ENCODE assay signal across 1 cellular context in the genomic region with DNA sequence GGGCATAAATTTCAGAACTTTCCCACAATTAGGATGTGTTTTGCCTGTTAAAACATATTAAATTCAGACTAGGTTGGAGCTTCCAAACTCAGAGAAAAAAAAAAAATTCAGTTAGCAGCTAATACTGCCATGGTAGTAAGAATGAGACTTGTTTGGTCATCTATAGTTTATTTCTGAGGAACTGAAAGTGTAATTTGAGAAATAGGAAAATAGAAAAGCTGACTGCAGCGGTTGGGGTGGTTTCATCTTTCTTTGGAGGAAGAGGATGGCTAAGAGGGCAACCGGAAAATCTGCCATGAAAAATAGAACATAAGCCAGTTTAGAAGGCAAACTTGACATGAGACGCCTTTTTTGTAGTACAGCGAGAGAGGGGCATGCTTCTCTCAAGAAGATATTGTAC.
A peak's percentile ranks its signal among the peaks of the same experiment; 100 is the strongest.
TF ChIP-seq lines count a peak whose summit lies in the region.

No MANE protein-coding gene starts in this region.

TF ChIP-seq in GM12878, 131 proteins besides CTCF, POLR2A, EP300 and RAD21 (continued from another document):
- TF ChIP-seq, protein P1, sequence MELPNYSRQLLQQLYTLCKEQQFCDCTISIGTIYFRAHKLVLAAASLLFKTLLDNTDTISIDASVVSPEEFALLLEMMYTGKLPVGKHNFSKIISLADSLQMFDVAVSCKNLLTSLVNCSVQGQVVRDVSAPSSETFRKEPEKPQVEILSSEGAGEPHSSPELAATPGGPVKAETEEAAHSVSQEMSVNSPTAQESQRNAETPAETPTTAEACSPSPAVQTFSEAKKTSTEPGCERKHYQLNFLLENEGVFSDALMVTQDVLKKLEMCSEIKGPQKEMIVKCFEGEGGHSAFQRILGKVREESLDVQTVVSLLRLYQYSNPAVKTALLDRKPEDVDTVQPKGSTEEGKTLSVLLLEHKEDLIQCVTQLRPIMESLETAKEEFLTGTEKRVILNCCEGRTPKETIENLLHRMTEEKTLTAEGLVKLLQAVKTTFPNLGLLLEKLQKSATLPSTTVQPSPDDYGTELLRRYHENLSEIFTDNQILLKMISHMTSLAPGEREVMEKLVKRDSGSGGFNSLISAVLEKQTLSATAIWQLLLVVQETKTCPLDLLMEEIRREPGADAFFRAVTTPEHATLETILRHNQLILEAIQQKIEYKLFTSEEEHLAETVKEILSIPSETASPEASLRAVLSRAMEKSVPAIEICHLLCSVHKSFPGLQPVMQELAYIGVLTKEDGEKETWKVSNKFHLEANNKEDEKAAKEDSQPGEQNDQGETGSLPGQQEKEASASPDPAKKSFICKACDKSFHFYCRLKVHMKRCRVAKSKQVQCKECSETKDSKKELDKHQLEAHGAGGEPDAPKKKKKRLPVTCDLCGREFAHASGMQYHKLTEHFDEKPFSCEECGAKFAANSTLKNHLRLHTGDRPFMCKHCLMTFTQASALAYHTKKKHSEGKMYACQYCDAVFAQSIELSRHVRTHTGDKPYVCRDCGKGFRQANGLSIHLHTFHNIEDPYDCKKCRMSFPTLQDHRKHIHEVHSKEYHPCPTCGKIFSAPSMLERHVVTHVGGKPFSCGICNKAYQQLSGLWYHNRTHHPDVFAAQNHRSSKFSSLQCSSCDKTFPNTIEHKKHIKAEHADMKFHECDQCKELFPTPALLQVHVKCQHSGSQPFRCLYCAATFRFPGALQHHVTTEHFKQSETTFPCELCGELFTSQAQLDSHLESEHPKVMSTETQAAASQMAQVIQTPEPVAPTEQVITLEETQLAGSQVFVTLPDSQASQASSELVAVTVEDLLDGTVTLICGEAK (IDR thresholded peaks at IDR 0.05; ENCODE audit: borderline replicate concordance), result no peak
- TF ChIP-seq STAT1 (conservative IDR thresholded peaks at IDR 0.05), result no peak
- peak; percentile 46 to 51; a peak in 2 of 4 replicates for TF ChIP-seq IKZF2 (IDR thresholded peaks at IDR 0.05)
- TF ChIP-seq PML (IDR thresholded peaks at IDR 0.05; ENCODE audit: low read length), result no peak
- peak; percentile 80 for TF ChIP-seq JUNB (IDR thresholded peaks at IDR 0.05)
- TF ChIP-seq TARDBP (IDR thresholded peaks at IDR 0.05; ENCODE audit: borderline replicate concordance), result no peak
- peak; percentile 46; the same call in 1 of the 2 replicates for TF ChIP-seq DPF2 (IDR thresholded peaks at IDR 0.05)
- peak; percentile 64; the same call in 1 of the 2 replicates for TF ChIP-seq SPI1 (IDR thresholded peaks at IDR 0.05; ENCODE audit: borderline replicate concordance, insufficient read depth, low read depth, low read length)
